1 cellular context compared by ENCODE assay signal in the genomic region with DNA sequence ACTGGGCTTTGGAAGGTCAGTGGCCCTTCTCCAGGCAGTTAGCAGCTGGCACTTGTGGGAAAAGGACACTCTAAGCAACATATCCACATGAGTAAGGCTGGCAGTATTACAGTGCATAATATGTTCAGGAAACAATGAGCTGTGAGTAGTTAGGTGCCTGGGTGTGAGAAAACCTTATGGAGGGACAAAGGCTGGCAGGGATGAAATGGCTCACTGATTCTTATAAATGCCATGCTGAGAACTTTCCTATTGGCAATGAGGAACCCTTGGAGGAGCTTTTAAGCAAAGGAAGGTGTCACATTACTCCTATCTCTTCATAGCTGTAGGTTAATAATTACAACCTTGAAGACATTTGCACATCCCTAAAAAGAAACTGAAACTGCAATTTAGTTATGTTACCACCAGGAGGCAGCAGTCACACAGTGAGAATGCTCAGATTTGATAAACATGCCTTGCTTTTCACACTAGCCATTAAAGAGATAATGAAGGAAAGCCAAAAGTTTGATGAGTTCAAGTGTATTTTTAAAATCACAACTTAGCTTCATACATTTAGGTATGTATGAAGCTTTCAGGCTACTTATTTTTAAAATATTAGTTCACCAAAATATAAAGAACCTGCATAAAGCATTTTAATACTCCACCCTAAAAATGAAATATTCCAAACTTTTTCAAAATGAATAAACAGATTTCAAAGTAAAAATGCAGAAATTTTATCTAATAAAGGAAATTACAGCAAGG.
TF ChIP-seq lines count a peak whose summit lies in the region.

No MANE protein-coding gene starts in this region.

TF ChIP-seq in H1, 55 proteins besides CTCF, POLR2A, EP300 and RAD21 (continued from another document):
- TF ChIP-seq CTBP2 (IDR thresholded peaks at IDR 0.05; ENCODE audit: borderline replicate concordance, insufficient read depth, insufficient read length, low read length) = no peak
- no peak for TF ChIP-seq SP4 (IDR thresholded peaks at IDR 0.05; ENCODE audit: low read length)
- no peak for TF ChIP-seq NANOG (IDR thresholded peaks at IDR 0.05; ENCODE audit: insufficient read depth, low read depth, low read length, poor library complexity, severe bottlenecking)
- TF ChIP-seq CREB1 (IDR thresholded peaks at IDR 0.05) = no peak
- TF ChIP-seq CHD1 (IDR thresholded peaks at IDR 0.05; ENCODE audit: low read depth, low read length) = no peak
